In the genomic region with DNA sequence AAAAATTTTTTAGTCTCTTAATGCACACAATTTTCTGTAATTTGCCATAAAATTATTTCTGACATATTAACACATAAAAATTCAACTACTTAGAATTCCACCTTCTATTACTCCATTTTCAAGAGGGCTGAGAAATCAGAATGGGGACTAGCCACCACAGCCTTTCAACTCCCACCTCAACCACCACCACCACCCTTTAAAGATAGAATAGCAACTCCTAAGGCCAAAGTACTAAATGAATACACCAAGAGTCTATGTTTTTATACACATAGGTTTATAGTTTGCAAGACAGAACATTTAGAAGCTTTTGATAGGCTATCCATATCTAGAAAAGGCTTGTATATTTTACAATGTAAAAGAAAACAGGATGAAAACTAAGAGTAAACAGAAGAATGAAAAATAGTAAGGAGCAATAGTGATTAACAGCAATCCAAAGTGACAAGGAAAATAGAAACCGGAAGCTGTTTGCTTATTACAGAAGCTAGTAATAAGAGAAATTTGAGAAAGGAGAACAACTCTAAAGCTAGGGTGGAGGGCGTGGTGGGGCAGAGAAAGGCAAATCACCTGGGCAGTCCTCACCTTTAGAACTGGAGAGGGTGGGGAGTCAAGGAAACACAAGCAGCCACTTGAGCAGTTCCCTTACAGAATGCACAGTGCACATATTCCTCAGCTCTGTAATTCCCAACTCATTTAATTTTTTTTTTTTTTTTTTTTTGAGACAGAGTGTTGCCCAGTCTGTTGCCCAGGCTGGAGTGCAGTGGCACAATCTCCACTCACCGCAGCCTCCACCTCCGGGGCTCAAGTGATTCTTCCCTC, we compare ENCODE assay signal across 9 cellular contexts. TPM values are rescaled to one million over a fixed set of nuclear protein-coding genes. Genes with fewer than 3 reads are reported as not detected.
DNase-seq lines count a peak whose midpoint lies in the region; ATAC-seq lines count a peak whose summit lies in the region.
"Had no signal": no experiment of that assay in that cellular context is flagged by ENCODE, and none has a peak within 500 bp of the region (broad histone marks: within the 10 kb centered on the region; RNA-seq: fewer than 3 reads in every experiment).

No MANE protein-coding gene starts in this region.

- no peaks in the 10 kb centered on the region for H3K9me3 Mint-ChIP-seq in activated T-cell treated with anti-CD3 and anti-CD28 coated beads, Interleukin-2, amount 50 U/mL, for 24 hours
- peaks cover 3% of the 10 kb centered on the region for H3K9me3 Mint-ChIP-seq in activated naive CD8-positive, alpha-beta T cell treated with anti-CD3 and anti-CD28 coated beads for 36 hours
- peaks cover 5 to 7% of the 10 kb centered on the region in 2 donors for H3K9me3 Mint-ChIP-seq in stimulated activated naive CD8-positive, alpha-beta T cell treated with anti-CD3 and anti-CD28 coated beads, Interleukin-15, amount 100 ng/mL, for 72 hours
- peaks cover 0 to 8% of the 10 kb centered on the region in 2 donors for H3K9me3 Mint-ChIP-seq in activated naive CD4-positive, alpha-beta T cell treated with anti-CD3 and anti-CD28 coated beads, Interleukin-2, amount 50 U/mL, for 72 hours

- DNase-seq in activated T-cell treated with anti-CD3 and anti-CD28 coated beads, Interleukin-2, amount 50 U/mL, for 24 hours, result no peak
- no peak for DNase-seq in activated T-cell treated with anti-CD3 and anti-CD28 coated beads, Interleukin-2, amount 50 U/mL, for 48 hours
- DNase-seq in HT-29 (ENCODE audit: low spot score) (peak; percentile 18), medulla oblongata (ENCODE audit: extremely low spot score) (no peak)
- DNase-seq in activated naive CD8-positive, alpha-beta T cell treated with anti-CD3 and anti-CD28 coated beads for 36 hours, result no peak
- DNase-seq in stimulated activated naive CD8-positive, alpha-beta T cell treated with anti-CD3 and anti-CD28 coated beads, Interleukin-15, amount 100 ng/mL, for 72 hours, result no peak
- no peak for DNase-seq in stimulated activated CD4-positive, alpha-beta T cell treated with anti-CD3 and anti-CD28 coated beads, Interleukin-4, amount 100 ng/mL, for 24 hours
- no peak for DNase-seq in activated naive CD4-positive, alpha-beta T cell treated with anti-CD3 and anti-CD28 coated beads, Interleukin-2, amount 50 U/mL, for 72 hours (ENCODE audit: low spot score in 2 of 2)
- DNase-seq: esophagus squamous epithelium had no signal

- H3K36me3 Mint-ChIP-seq in activated T-cell treated with anti-CD3 and anti-CD28 coated beads, Interleukin-2, amount 50 U/mL, for 24 hours (ENCODE audit: low read depth), result peaks cover 6% of the 10 kb centered on the region
- H3K36me3 Mint-ChIP-seq in activated naive CD8-positive, alpha-beta T cell treated with anti-CD3 and anti-CD28 coated beads for 36 hours, result peaks cover 10% of the 10 kb centered on the region
- H3K36me3 Mint-ChIP-seq in activated naive CD4-positive, alpha-beta T cell treated with anti-CD3 and anti-CD28 coated beads, Interleukin-2, amount 50 U/mL, for 72 hours, result peaks cover 0 to 5% of the 10 kb centered on the region in 2 donors

- no peaks in the 10 kb centered on the region for H3K27me3 Mint-ChIP-seq in activated T-cell treated with anti-CD3 and anti-CD28 coated beads, Interleukin-2, amount 50 U/mL, for 24 hours
- H3K27me3 Mint-ChIP-seq in activated naive CD8-positive, alpha-beta T cell treated with anti-CD3 and anti-CD28 coated beads for 36 hours, result no peaks in the 10 kb centered on the region
- H3K27me3 Mint-ChIP-seq in stimulated activated naive CD8-positive, alpha-beta T cell treated with anti-CD3 and anti-CD28 coated beads, Interleukin-15, amount 100 ng/mL, for 72 hours, result no peaks in the 10 kb centered on the region

- H3K4me1 Mint-ChIP-seq in activated T-cell treated with anti-CD3 and anti-CD28 coated beads, Interleukin-2, amount 50 U/mL, for 24 hours (ENCODE audit: low read depth), result peaks cover 60% of the 10 kb centered on the region
- peaks cover 49% of the 10 kb centered on the region for H3K4me1 Mint-ChIP-seq in activated naive CD8-positive, alpha-beta T cell treated with anti-CD3 and anti-CD28 coated beads for 36 hours
- H3K4me1 Mint-ChIP-seq in stimulated activated naive CD8-positive, alpha-beta T cell treated with anti-CD3 and anti-CD28 coated beads, Interleukin-15, amount 100 ng/mL, for 72 hours, result peaks cover 39% of the 10 kb centered on the region

- peak overlapping the region; percentile 63 for H3K27ac Mint-ChIP-seq in activated T-cell treated with anti-CD3 and anti-CD28 coated beads, Interleukin-2, amount 50 U/mL, for 24 hours
- H3K27ac Mint-ChIP-seq in activated naive CD8-positive, alpha-beta T cell treated with anti-CD3 and anti-CD28 coated beads for 36 hours, result peak overlapping the region; percentile 35
- peak overlapping the region in 1 of 2 donors; percentile 89 for H3K27ac Mint-ChIP-seq in stimulated activated naive CD8-positive, alpha-beta T cell treated with anti-CD3 and anti-CD28 coated beads, Interleukin-15, amount 100 ng/mL, for 72 hours
- no peak overlapping the region for H3K27ac Mint-ChIP-seq in activated naive CD4-positive, alpha-beta T cell treated with anti-CD3 and anti-CD28 coated beads, Interleukin-2, amount 50 U/mL, for 72 hours

- H3K4me3 Mint-ChIP-seq in activated T-cell treated with anti-CD3 and anti-CD28 coated beads, Interleukin-2, amount 50 U/mL, for 24 hours, result no peak overlapping the region
- H3K4me3 Mint-ChIP-seq in activated naive CD8-positive, alpha-beta T cell treated with anti-CD3 and anti-CD28 coated beads for 36 hours, result no peak overlapping the region
- peak overlapping the region in 1 of 2 donors; percentile 40 for H3K4me3 Mint-ChIP-seq in stimulated activated naive CD8-positive, alpha-beta T cell treated with anti-CD3 and anti-CD28 coated beads, Interleukin-15, amount 100 ng/mL, for 72 hours

- ATAC-seq in stimulated activated naive CD8-positive, alpha-beta T cell treated with anti-CD3 and anti-CD28 coated beads, Interleukin-15, amount 100 ng/mL, for 72 hours, result peak; percentile 60
- ATAC-seq in activated naive CD4-positive, alpha-beta T cell treated with anti-CD3 and anti-CD28 coated beads, Interleukin-2, amount 50 U/mL, for 72 hours, result no peak

RNA-seq across cellular contexts. Expression of a gene that starts 27.7 kb away (rescaled TPM):
- total RNA-seq in HT-29 (2014; rRNA removed; shearing (Covaris generic)), result 7.6 and 9.4 TPM in 2 replicates
- 10 to 100 TPM; 53.5 to 55.0 TPM for total RNA-seq in activated naive CD8-positive, alpha-beta T cell treated with anti-CD3 and anti-CD28 coated beads for 36 hours
- total RNA-seq in activated naive CD4-positive, alpha-beta T cell treated with anti-CD3 and anti-CD28 coated beads, Interleukin-2, amount 50 U/mL, for 72 hours, result 10 to 100 TPM; 56.4 to 59.9 TPM

Comparison
In these comparisons a context has a peak if more than half of its experiments do, and no peak if none do; other contexts are left out.
1. H3K27ac Mint-ChIP-seq: peak in activated T-cell treated with anti-CD3 and anti-CD28 coated beads, Interleukin-2, amount 50 U/mL, for 24 hours (single experiment) and activated naive CD8-positive, alpha-beta T cell treated with anti-CD3 and anti-CD28 coated beads for 36 hours (single experiment); none in activated naive CD4-positive, alpha-beta T cell treated with anti-CD3 and anti-CD28 coated beads, Interleukin-2, amount 50 U/mL, for 72 hours (0 of 2).